Comparison of ENCODE assay signal across 1 cellular context in genomic region chr18:35974181-35974580, GRCh38.
TF ChIP-seq lines count a peak whose summit lies in the region.

No MANE protein-coding gene starts in this region.

TF ChIP-seq in K562, 482 proteins besides CTCF, POLR2A, EP300 and RAD21 (continued from another document):
- TF ChIP-seq GTF2B (IDR thresholded peaks at IDR 0.05; ENCODE audit: extremely low read depth, insufficient read length), result no peak
- no peak for TF ChIP-seq ZNF224 (CRISPR knock-in tag; IDR thresholded peaks at IDR 0.05)
- no peak for TF ChIP-seq MED1 (CRISPR knock-in tag; IDR thresholded peaks at IDR 0.05; ENCODE audit: borderline replicate concordance)
- TF ChIP-seq TAF15 (IDR thresholded peaks at IDR 0.05; ENCODE audit: low read depth, low read length), result no peak
- no peak for TF ChIP-seq ZNF408 (CRISPR knock-in tag; IDR thresholded peaks at IDR 0.05; ENCODE audit: low read depth)
- no peak for TF ChIP-seq ZNF436 (CRISPR knock-in tag; IDR thresholded peaks at IDR 0.05)
- TF ChIP-seq DLX4 (CRISPR knock-in tag; IDR thresholded peaks at IDR 0.05), result no peak
- no peak for TF ChIP-seq CEBPZ (IDR thresholded peaks at IDR 0.05; ENCODE audit: borderline replicate concordance, low read depth, low read length)
- TF ChIP-seq ZBTB17 (CRISPR knock-in tag; IDR thresholded peaks at IDR 0.05), result no peak
- TF ChIP-seq PREB (CRISPR knock-in tag; IDR thresholded peaks at IDR 0.05), result no peak
- no peak for TF ChIP-seq HES1 (IDR thresholded peaks at IDR 0.05; ENCODE audit: low read depth)
